Comparison of ENCODE assay signal across 8 cellular contexts in the genomic region with DNA sequence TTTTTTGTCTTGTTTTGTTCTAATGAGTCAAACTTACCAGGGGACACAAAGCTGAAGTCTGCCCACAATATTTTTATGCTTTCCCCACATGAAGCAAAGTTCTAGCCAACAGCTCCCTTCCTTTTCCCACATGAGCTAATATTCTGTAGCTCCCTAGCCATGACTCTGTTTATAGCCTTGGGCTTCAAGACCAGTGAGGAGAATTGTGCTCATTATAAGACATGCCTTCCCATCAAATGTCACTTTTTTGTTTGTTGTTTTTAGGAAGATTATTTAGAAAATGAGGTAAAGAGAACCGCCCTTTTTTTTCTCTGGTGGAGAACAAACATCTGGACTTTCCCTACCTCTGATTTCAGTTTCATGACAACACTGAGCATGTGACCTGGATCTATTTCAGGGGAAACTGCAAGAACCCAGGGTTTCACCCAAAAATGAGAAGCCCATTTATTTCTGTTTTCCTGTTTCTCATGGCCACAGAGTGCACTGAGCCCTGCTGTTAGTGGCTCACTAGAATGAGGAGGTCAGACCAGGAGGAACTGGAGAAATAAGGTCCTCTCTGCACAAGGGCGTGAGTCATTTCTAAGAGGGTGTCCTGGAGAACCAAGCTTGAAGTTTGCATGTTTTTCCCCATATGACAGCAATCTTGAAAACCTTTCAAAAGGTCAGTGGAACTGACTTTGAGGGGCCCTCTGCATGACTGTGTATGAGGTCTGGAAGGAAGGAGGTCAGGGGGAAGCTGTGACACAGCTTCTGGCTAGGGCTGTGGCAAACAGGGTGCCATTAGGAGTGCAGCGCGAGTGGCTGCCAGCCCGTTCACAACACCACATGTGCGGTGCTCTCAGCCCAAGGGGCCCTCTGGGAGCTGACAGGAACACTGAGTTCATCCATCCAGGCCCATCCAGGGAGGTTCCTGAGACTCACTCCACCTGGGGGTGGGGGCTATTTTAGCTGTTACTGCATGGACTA. TPM values are rescaled to one million over a fixed set of nuclear protein-coding genes. Genes with fewer than 3 reads are reported as not detected.
DNase-seq lines count a peak whose midpoint lies in the region; ATAC-seq and TF ChIP-seq lines count a peak whose summit lies in the region.

No MANE protein-coding gene starts in this region.

- peaks cover 0 to 8% (median 4%) of the 10 kb centered on the region in 3 donors for H3K36me3 Mint-ChIP-seq in naive thymus-derived CD8-positive, alpha-beta T cell

- peak overlapping the region; percentile 47 for H3K27ac ChIP-seq in VCaP

- peaks cover 0 to 2% (median 0%) of the 10 kb centered on the region in 9 donors for H3K9me3 Mint-ChIP-seq in naive thymus-derived CD8-positive, alpha-beta T cell

- no peak for TF ChIP-seq CTCF in VCaP (conservative IDR thresholded peaks at IDR 0.05)
- no peak for TF ChIP-seq CTCF in lower leg skin (IDR thresholded peaks at IDR 0.05)

- peak overlapping the region in 2 of 10 donors; percentile 25 to 72 for H3K27ac Mint-ChIP-seq in naive thymus-derived CD8-positive, alpha-beta T cell

- ATAC-seq in GM18909 (IDR thresholded peaks at IDR 0.05; ENCODE audit: poor library complexity, unreplicated experiment) = peak; percentile 90
- peak; percentile 77 for ATAC-seq in HG03060 (IDR thresholded peaks at IDR 0.05; ENCODE audit: low read depth, unreplicated experiment)
- no peak for ATAC-seq in naive thymus-derived CD8-positive, alpha-beta T cell

- H3K4me1 Mint-ChIP-seq in naive thymus-derived CD8-positive, alpha-beta T cell = peaks cover 0 to 32% (median 2%) of the 10 kb centered on the region in 4 donors

- H3K4me3 ChIP-seq in lower leg skin (ENCODE audit: low read depth, poor library complexity, severe bottlenecking) = no peak overlapping the region

- intact Hi-C loops in lower leg skin (cut with DNase I; ENCODE audit: low total_unique reads) = no loop called here

- peak; percentile 29 for DNase-seq in Ammon's horn (ENCODE audit: low spot score)
- peak; percentile 74 to 91 for DNase-seq in lower leg skin (ENCODE audit: low spot score in 2 of 2)
- no peak for DNase-seq in naive thymus-derived CD8-positive, alpha-beta T cell
- DNase-seq in superior temporal gyrus (ENCODE audit: extremely low spot score) = no peak
- no peak for DNase-seq in NCI-H524 (lab: John Stamatoyannopoulos, UW)

- H3K27me3 Mint-ChIP-seq in naive thymus-derived CD8-positive, alpha-beta T cell = peaks cover 0 to 8% (median 1%) of the 10 kb centered on the region in 5 donors

- no peak for TF ChIP-seq POLR2A in lower leg skin (IDR thresholded peaks at IDR 0.05)

- POLR2A ChIA-PET in naive thymus-derived CD8-positive, alpha-beta T cell (lab: Charles Lee) = no interaction called here

- no peak overlapping the region for H3K4me3 Mint-ChIP-seq in naive thymus-derived CD8-positive, alpha-beta T cell

- WGBS in lower leg skin, 2 donors = 28 to 51% methylated on average over 6 of the region's 6 CpGs

RNA-seq across cellular contexts. Expression of gene CHST7, which starts 55.1 kb away (rescaled TPM):
- 10 to 100 TPM; 11.5 to 36.4 (median 19.6) TPM for total RNA-seq in lower leg skin
- total RNA-seq in naive thymus-derived CD8-positive, alpha-beta T cell = under 1 TPM; 0.52 to 0.74 TPM
- polyA plus RNA-seq in naive thymus-derived CD8-positive, alpha-beta T cell = 1 to 10 TPM in 1 of 3 donors, under 1 TPM in 2; 0.11 to 1.1 (median 0.60) TPM

Comparison
In these comparisons a context has a peak if more than half of its experiments do, and no peak if none do; other contexts are left out.
1. DNase-seq: peak in Ammon's horn (single experiment) and lower leg skin (2 of 2); none in naive thymus-derived CD8-positive, alpha-beta T cell (0 of 10), superior temporal gyrus (single experiment) and NCI-H524 (0 of 2).
2. ATAC-seq: peak in GM18909 (single experiment) and HG03060 (single experiment); none in naive thymus-derived CD8-positive, alpha-beta T cell (0 of 2).
3. RNA of gene CHST7, which starts 55.1 kb away (total RNA-seq): 11.5 to 36.4 TPM in lower leg skin; 0.52 to 0.74 TPM in naive thymus-derived CD8-positive, alpha-beta T cell; every median in the first group is over 4 times any median in the second.